11 cellular contexts compared by ENCODE assay signal in genomic region chrX:2875798-2876399, GRCh38. TPM values are rescaled to one million over a fixed set of nuclear protein-coding genes. Genes with fewer than 3 reads are reported as not detected.
DNase-seq lines count a peak whose midpoint lies in the region; FAIRE-seq and TF ChIP-seq lines count a peak whose summit lies in the region.
"Had no signal": no experiment of that assay in that cellular context is flagged by ENCODE, and none has a peak within 500 bp of the region (broad histone marks: within the 10 kb centered on the region; RNA-seq: fewer than 3 reads in every experiment).

No MANE protein-coding gene starts in this region.

- H4K20me1 ChIP-seq in Loucy (ENCODE audit: insufficient read depth, low read length, poor library complexity, severe bottlenecking) (no peaks in the 10 kb centered on the region), mammary epithelial cell (ENCODE audit: insufficient read depth, low read length) (no peaks in the 10 kb centered on the region)

- H3K27ac ChIP-seq in mammary epithelial cell (ENCODE audit: insufficient read depth, low read depth, low read length), result no peak overlapping the region
- H3K27ac ChIP-seq: epithelial cell of prostate, neutrophil had no signal

- FAIRE-seq in GM12892 (lab: Jason Lieb, UNC), result no peak

- DNase-seq in GM03348 (ENCODE audit: low spot score), result peak; percentile 20
- DNase-seq in mammary epithelial cell, result no peak
- DNase-seq in neural crest cell (ENCODE audit: low read depth, low spot score), result no peak
- DNase-seq in activated effector memory CD4-positive, alpha-beta T cell treated with Interleukin-2 at 50 U/mL for 16 hours, result no peak
- DNase-seq in activated T-cell treated with anti-CD3 and anti-CD28 coated beads, Interleukin-2, amount 50 U/mL, for 1 hour, result no peak
- no peak for DNase-seq in GM12892 (ENCODE audit: insufficient read length)
- DNase-seq: SHP77 treated with DMSO at 0.1 percent for 48 hours had no signal

- H3K9me3 ChIP-seq in Loucy (ENCODE audit: insufficient read depth, low read depth, low read length) (no peaks in the 10 kb centered on the region), mammary epithelial cell (replicated peaks; ENCODE audit: insufficient read depth, low read length) (no peaks in the 10 kb centered on the region)
- H3K9me3 ChIP-seq: neutrophil had no signal

- dilution Hi-C loops in mammary epithelial cell (cut with HindIII; ENCODE audit: low sequenced_read_pairs), result no loop called here

- intact Hi-C loops in mammary epithelial cell (cut with micrococcal nuclease), result no loop called here

- in situ Hi-C loops in mammary epithelial cell (cut with MboI; ENCODE audit: low sequenced_read_pairs in 2 of 2), result no loop called here

- H3K4me2 ChIP-seq in Loucy (ENCODE audit: low read depth, low read length, poor library complexity, severe bottlenecking) (no peak overlapping the region), mammary epithelial cell (ENCODE audit: insufficient read depth, low read depth, low read length) (no peak overlapping the region)

- H3K4me1 ChIP-seq in Loucy (ENCODE audit: insufficient read depth, low read length, poor library complexity, severe bottlenecking) (no peaks in the 10 kb centered on the region), mammary epithelial cell (ENCODE audit: insufficient read depth, low read length) (no peaks in the 10 kb centered on the region)

- BruUV-seq in mammary epithelial cell (replicated peaks; lab: Mats Ljungman, UMichigan), result no TSS peak

- no peak overlapping the region for H3K9ac ChIP-seq in Loucy (ENCODE audit: low read depth, low read length, poor library complexity, severe bottlenecking)
- no peak overlapping the region for H3K9ac ChIP-seq in mammary epithelial cell (ENCODE audit: insufficient read depth, low read length)

- peaks cover 52% of the 10 kb centered on the region for H3K36me3 Mint-ChIP-seq in neural crest cell (ENCODE audit: low read depth)

- no peaks in the 10 kb centered on the region for H3K9me2 ChIP-seq in Loucy (replicated peaks; ENCODE audit: low read depth, low read length)

- H3K27me3 ChIP-seq in Loucy (ENCODE audit: insufficient read depth, low read length, poor library complexity, severe bottlenecking) (no peaks in the 10 kb centered on the region), mammary epithelial cell (ENCODE audit: insufficient read depth, low read length) (no peaks in the 10 kb centered on the region)
- H3K27me3 ChIP-seq: neutrophil had no signal

- CTCF ChIA-PET in mammary epithelial cell (lab: Charles Lee; ENCODE audit: low non-redundant PET), result no interaction called here

- no peak overlapping the region for H3K4me3 Mint-ChIP-seq in neural crest cell
- H3K4me3 Mint-ChIP-seq: activated T-helper 1 cell treated with anti-CD3 and anti-CD28 coated beads, Interleukin-12 subunit alpha, Interleukin-12 subunit beta, Interleukin-2, Interleukin-4 antibody, amounts not matched to agents 30 ng/mL and 10 ng/mL and 1 ng/mL, durations not matched to agents 14 hours and 24 hours and 36 hours had no signal

- peak; percentile 52 for TF ChIP-seq CTCF in Loucy (conservative IDR thresholded peaks at IDR 0.05; ENCODE audit: low read length)
- peak; percentile 29 to 33 for TF ChIP-seq CTCF in mammary epithelial cell (conservative IDR thresholded peaks at IDR 0.05 in 1 of 2, IDR thresholded peaks at IDR 0.05 in 1 of 2; ENCODE audit: extremely low read depth in 1 of 2, insufficient read depth in 1 of 2, low read depth in 1 of 2, low read length in 2 of 2)
- peak; percentile 62 for TF ChIP-seq CTCF in neural crest cell (conservative IDR thresholded peaks at IDR 0.05)

- H3K4me3 ChIP-seq in Loucy (ENCODE audit: low read length, poor library complexity, severe bottlenecking), result no peak overlapping the region
- no peak overlapping the region for H3K4me3 ChIP-seq in mammary epithelial cell (replicated peaks in 1 of 3; ENCODE audit: insufficient read depth in 1 of 3, low read depth in 2 of 3, low read length in 3 of 3)

- H3K27ac Mint-ChIP-seq in neural crest cell (ENCODE audit: unreplicated experiment), result no peak overlapping the region
- H3K27ac Mint-ChIP-seq: activated T-helper 1 cell treated with anti-CD3 and anti-CD28 coated beads, Interleukin-12 subunit alpha, Interleukin-12 subunit beta, Interleukin-2, Interleukin-4 antibody, amounts not matched to agents 30 ng/mL and 10 ng/mL and 1 ng/mL, durations not matched to agents 14 hours and 24 hours and 36 hours had no signal

- 48% methylated on average over 6 of the region's 6 CpGs for WGBS in mammary epithelial cell (ENCODE audit: low coverage, missing lambda C conversion rate)

- H2AFZ ChIP-seq in Loucy (ENCODE audit: low read length) (no peak overlapping the region), mammary epithelial cell (ENCODE audit: low read depth, low read length) (no peak overlapping the region)

- H3K79me2 ChIP-seq in Loucy (ENCODE audit: insufficient read depth, low read length) (no peaks in the 10 kb centered on the region), mammary epithelial cell (ENCODE audit: insufficient read depth, low read length) (no peaks in the 10 kb centered on the region)

- no peaks in the 10 kb centered on the region for H3K36me3 ChIP-seq in Loucy (ENCODE audit: insufficient read depth, low read length)
- H3K36me3 ChIP-seq in mammary epithelial cell (ENCODE audit: insufficient read depth, low read length), result no peaks in the 10 kb centered on the region
- H3K36me3 ChIP-seq: neutrophil had no signal

- no peaks in the 10 kb centered on the region for H3K27me3 Mint-ChIP-seq in neural crest cell (ENCODE audit: low read depth)

- H3K4me1 Mint-ChIP-seq in neural crest cell, result peaks cover 5% of the 10 kb centered on the region

- TF ChIP-seq POLR2A in GM12892 (IDR thresholded peaks at IDR 0.05; ENCODE audit: low read depth, low read length), result no peak

- no peaks in the 10 kb centered on the region for H3F3A ChIP-seq in Loucy (ENCODE audit: low read depth)

- H3K9me3 Mint-ChIP-seq in neural crest cell, result peaks cover 9% of the 10 kb centered on the region
- H3K9me3 Mint-ChIP-seq: activated T-helper 1 cell treated with anti-CD3 and anti-CD28 coated beads, Interleukin-12 subunit alpha, Interleukin-12 subunit beta, Interleukin-2, Interleukin-4 antibody, amounts not matched to agents 30 ng/mL and 10 ng/mL and 1 ng/mL, durations not matched to agents 14 hours and 24 hours and 36 hours had no signal

RNA-seq across cellular contexts. Expression of gene GYG2, which starts 47.2 kb away (rescaled TPM):
- total RNA-seq in mammary epithelial cell (not detected), neural crest cell (75.6 and 77.9 TPM in 2 replicates)
- not detected for polyA plus RNA-seq in mammary epithelial cell
- not detected for polyA minus RNA-seq in mammary epithelial cell
- polyA plus RNA-seq in GM12892 (2012; ENCODE audit: missing spikeins), result not detected
- total RNA-seq: activated T-helper 1 cell treated with anti-CD3 and anti-CD28 coated beads, Interleukin-12 subunit alpha, Interleukin-12 subunit beta, Interleukin-2, Interleukin-4 antibody, amounts not matched to agents 30 ng/mL and 10 ng/mL and 1 ng/mL, durations not matched to agents 14 hours and 24 hours and 36 hours had no signal

RNA-seq across cellular contexts. Expression of gene ARSD, which starts 53.2 kb away (rescaled TPM):
- total RNA-seq in mammary epithelial cell, result 10 to 100 TPM; 16.6 to 19.5 TPM
- 5.9 TPM for polyA plus RNA-seq in mammary epithelial cell
- 11.0 TPM for polyA minus RNA-seq in mammary epithelial cell
- total RNA-seq in neural crest cell, result 8.8 and 11.2 TPM in 2 replicates
- 0.78 TPM for polyA plus RNA-seq in GM12892 (2012; ENCODE audit: missing spikeins)

Comparison
In these comparisons a context has a peak if more than half of its experiments do, and no peak if none do; other contexts are left out.
1. RNA of gene GYG2, which starts 47.2 kb away (total RNA-seq): 75.6 to 77.9 TPM in neural crest cell; not detected in mammary epithelial cell; every median in the first group is over 10 times any median in the second.
2. Peak in every context shown above with its lines, with median percentiles within 50 percentile points of each other: CTCF ChIP-seq.